9 cellular contexts compared by ENCODE assay signal in the genomic region with DNA sequence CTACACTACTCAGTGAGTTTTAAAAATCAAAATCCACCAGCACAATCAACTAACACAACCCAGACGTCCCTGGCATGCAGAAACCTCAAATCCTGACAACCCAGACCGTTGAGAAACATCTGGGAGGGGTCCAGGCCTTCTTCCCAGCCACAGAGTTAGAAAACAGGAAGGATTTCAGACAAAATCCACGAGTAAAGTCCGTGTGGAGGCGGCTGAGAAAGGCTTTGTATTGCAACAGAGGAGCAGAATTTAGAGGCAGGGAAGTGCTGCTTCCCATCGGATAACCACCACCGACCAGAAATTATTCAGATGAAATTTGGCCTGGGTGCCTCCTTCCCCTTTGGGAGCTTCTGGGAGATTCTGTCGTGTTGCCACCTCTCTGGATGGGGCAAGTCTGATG.
A peak's percentile ranks its signal among the peaks of the same experiment; 100 is the strongest.
DNase-seq lines count a peak whose midpoint lies in the region; ATAC-seq and TF ChIP-seq lines count a peak whose summit lies in the region.
"Had no signal": no experiment of that assay in that cellular context is flagged by ENCODE, and none has a peak within 500 bp of the region (broad histone marks: within the 10 kb centered on the region; RNA-seq: fewer than 3 reads in every experiment).

No MANE protein-coding gene starts in this region.

- H3K9me3 ChIP-seq in HUES48 (ENCODE audit: control insufficient read depth, insufficient read depth, low read length) = no peaks in the 10 kb centered on the region
- H3K9me3 ChIP-seq in subcutaneous abdominal adipose tissue (ENCODE audit: control insufficient read depth in 5 of 5, low read length in 5 of 5) = no peaks in the 10 kb centered on the region

- DNase-seq in coronary artery (ENCODE audit: low spot score) = peak; percentile 89
- DNase-seq in lower leg skin (ENCODE audit: low spot score in 2 of 2) = peak; percentile 91 to 95
- DNase-seq in C1 segment of cervical spinal cord (lab: John Stamatoyannopoulos, UW) = no peak
- no peak for DNase-seq in activated T-cell treated with anti-CD3 and anti-CD28 coated beads for 4 hours
- DNase-seq: T1000 had no signal

- H3K4me3 ChIP-seq in HUES48 (ENCODE audit: low read depth, low read length) (no peak overlapping the region), coronary artery (peak overlapping the region; percentile 25), lower leg skin (ENCODE audit: low read depth, poor library complexity, severe bottlenecking) (no peak overlapping the region), subcutaneous abdominal adipose tissue (ENCODE audit: low read depth in 1 of 5, low read length in 5 of 5) (no peak overlapping the region)

- H3K27ac ChIP-seq in HUES48 (ENCODE audit: low read depth, low read length) (peak overlapping the region; percentile 9), coronary artery (peak overlapping the region; percentile 73 to 92), subcutaneous abdominal adipose tissue (ENCODE audit: low read depth, low read length) (peak overlapping the region; percentile 85)

- TF ChIP-seq CTCF in coronary artery (IDR thresholded peaks at IDR 0.05) (no peak), lower leg skin (IDR thresholded peaks at IDR 0.05) (no peak)

- TF ChIP-seq POLR2A in lower leg skin (IDR thresholded peaks at IDR 0.05) = no peak

- 38 to 47% methylated on average over 8 of the region's 8 CpGs for WGBS in lower leg skin, 2 donors

- H3K27me3 ChIP-seq in HUES48 (ENCODE audit: control insufficient read depth, insufficient read depth, low read length) (no peaks in the 10 kb centered on the region), subcutaneous abdominal adipose tissue (ENCODE audit: control insufficient read depth in 5 of 5, insufficient read depth in 4 of 5, low read length in 5 of 5) (no peaks in the 10 kb centered on the region)

- H3K4me1 ChIP-seq in HUES48 (ENCODE audit: control insufficient read depth, insufficient read depth, low read length) (peaks cover 14% of the 10 kb centered on the region), subcutaneous abdominal adipose tissue (ENCODE audit: control insufficient read depth in 5 of 5, insufficient read depth in 5 of 5, low read length in 5 of 5) (peaks cover 4 to 26% (median 22%) of the 10 kb centered on the region in 5 donors)

- ATAC-seq in GM21423 (IDR thresholded peaks at IDR 0.05; ENCODE audit: unreplicated experiment) = no peak
- ATAC-seq in HG03196 (IDR thresholded peaks at IDR 0.05; ENCODE audit: unreplicated experiment) = no peak

- H3K9ac ChIP-seq in HUES48 (ENCODE audit: low read depth, low read length) = no peak overlapping the region
- H3K9ac ChIP-seq in subcutaneous abdominal adipose tissue (ENCODE audit: low read length in 5 of 5) = peak overlapping the region in 2 of 5 donors; percentile 1 to 39

- intact Hi-C loops in lower leg skin (cut with DNase I; ENCODE audit: low total_unique reads) = no loop called here

- H3K36me3 ChIP-seq in HUES48 (ENCODE audit: control insufficient read depth, insufficient read depth, low read length) (peaks cover 3% of the 10 kb centered on the region; the same call in 1 of the 2 replicates), subcutaneous abdominal adipose tissue (ENCODE audit: control insufficient read depth in 5 of 5, insufficient read depth in 5 of 5, low read length in 5 of 5) (peaks cover 2 to 37% (median 22%) of the 10 kb centered on the region in 5 donors)

Comparison
In these comparisons a context has a peak if more than half of its experiments do, and no peak if none do; other contexts are left out.
1. H3K27ac ChIP-seq: peak in every context shown above with its lines; median percentile 85 in subcutaneous abdominal adipose tissue; 82 in coronary artery; 9 in HUES48.
2. DNase-seq: peak in coronary artery (single experiment) and lower leg skin (2 of 2); none in C1 segment of cervical spinal cord (0 of 14) and activated T-cell treated with anti-CD3 and anti-CD28 coated beads for 4 hours (single experiment).